23 cellular contexts compared by ENCODE assay signal in the genomic region with DNA sequence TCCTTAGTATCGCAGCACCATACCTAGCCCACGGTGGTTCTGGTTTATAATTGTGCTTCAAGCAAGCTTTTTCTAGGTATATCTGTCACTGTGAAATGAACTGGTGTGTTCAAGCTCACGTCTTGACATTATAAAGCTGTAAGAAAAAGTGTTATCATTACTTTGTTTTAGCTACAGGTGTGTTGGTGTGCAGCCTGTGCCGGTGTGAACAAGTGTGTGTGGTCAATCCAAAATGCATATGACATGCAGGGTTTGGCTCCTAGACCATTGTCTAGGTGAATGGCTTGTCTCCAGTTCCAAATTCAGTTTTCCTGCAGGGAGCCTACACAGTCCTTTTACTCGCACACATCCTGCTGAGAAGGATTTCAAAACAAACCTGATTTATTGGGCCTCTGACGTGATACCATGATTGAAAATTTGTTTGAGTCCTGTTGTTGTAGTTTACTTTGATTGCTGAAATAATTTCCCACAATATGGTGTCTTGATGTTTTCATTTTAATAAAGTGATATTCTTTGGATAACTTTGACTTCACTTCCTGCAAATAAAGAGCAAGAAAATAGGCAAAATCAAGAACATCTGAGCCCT. TPM values are rescaled to one million over a fixed set of nuclear protein-coding genes. Genes with fewer than 3 reads are reported as not detected.
DNase-seq lines count a peak whose midpoint lies in the region; ATAC-seq and TF ChIP-seq lines count a peak whose summit lies in the region.
"Had no signal": no experiment of that assay in that cellular context is flagged by ENCODE, and none has a peak within 500 bp of the region (broad histone marks: within the 10 kb centered on the region; RNA-seq: fewer than 3 reads in every experiment).

No MANE protein-coding gene starts in this region.

- H3K4me3 Mint-ChIP-seq in activated T-cell treated with anti-CD3 and anti-CD28 coated beads, Interleukin-2, amount 50 U/mL, for 72 hours, result peak overlapping the region in 1 of 2 donors; percentile 48
- H3K4me3 Mint-ChIP-seq in activated T-cell treated with anti-CD3 and anti-CD28 coated beads, Interleukin-2, amount 50 U/mL, for 4 hours, result no peak overlapping the region
- H3K4me3 Mint-ChIP-seq in activated T-helper 17 cell treated with anti-CD3 and anti-CD28 coated beads, Interleukin-2, amount 50 U/mL, for 72 hours, result peak overlapping the region; percentile 33
- peak overlapping the region in 1 of 3 experiments; percentile 5 for H3K4me3 Mint-ChIP-seq in nephron
- H3K4me3 Mint-ChIP-seq in T-helper 2 cell treated with Interferon-gamma antibody and Interleukin-4, amounts not matched to agents 5 μg/mL and 100 μg/mL, for 36 hours, result no peak overlapping the region
- H3K4me3 Mint-ChIP-seq: activated naive CD8-positive, alpha-beta T cell treated with anti-CD3 and anti-CD28 coated beads, Interleukin-2, amount 10 ng/mL, durations not matched to agents 7 days and 5 days; immature natural killer cell; memory B cell had no signal

- H3K79me2 ChIP-seq in OCI-LY7 (ENCODE audit: insufficient read depth, low read depth, low read length), result no peaks in the 10 kb centered on the region

- peaks cover 18% of the 10 kb centered on the region for H3K4me1 ChIP-seq in OCI-LY7 (ENCODE audit: insufficient read depth, low read length, poor library complexity, severe bottlenecking)

- H3K9me2 ChIP-seq in OCI-LY7 (ENCODE audit: insufficient read depth, low read length), result no peaks in the 10 kb centered on the region

- H3K36me3 Mint-ChIP-seq in activated T-cell treated with anti-CD3 and anti-CD28 coated beads, Interleukin-2, amount 50 U/mL, for 72 hours (ENCODE audit: insufficient read depth in 2 of 2), result peaks cover 5 to 7% of the 10 kb centered on the region in 2 donors
- H3K36me3 Mint-ChIP-seq in activated T-cell treated with anti-CD3 and anti-CD28 coated beads, Interleukin-2, amount 50 U/mL, for 4 hours (ENCODE audit: insufficient read depth), result peaks cover 5% of the 10 kb centered on the region
- peaks cover 26% of the 10 kb centered on the region for H3K36me3 Mint-ChIP-seq in activated T-helper 17 cell treated with anti-CD3 and anti-CD28 coated beads, Interleukin-2, amount 50 U/mL, for 72 hours (ENCODE audit: low read depth)
- H3K36me3 Mint-ChIP-seq in nephron (ENCODE audit: low read depth), result no peaks in the 10 kb centered on the region
- H3K36me3 Mint-ChIP-seq in T-helper 2 cell treated with Interferon-gamma antibody and Interleukin-4, amounts not matched to agents 5 μg/mL and 100 μg/mL, for 36 hours (ENCODE audit: low read depth), result peaks cover 5% of the 10 kb centered on the region
- H3K36me3 Mint-ChIP-seq: immature natural killer cell had no signal

- TF ChIP-seq CTCF in nephron (IDR thresholded peaks at IDR 0.05; ENCODE audit: unreplicated experiment in 3 of 3) (no peak), OCI-LY7 (conservative IDR thresholded peaks at IDR 0.05; ENCODE audit: low read length) (no peak)

- peak overlapping the region; percentile 2 for H3K27ac Mint-ChIP-seq in activated T-cell treated with anti-CD3 and anti-CD28 coated beads, Interleukin-2, amount 50 U/mL, for 72 hours
- H3K27ac Mint-ChIP-seq in activated T-helper 17 cell treated with anti-CD3 and anti-CD28 coated beads, Interleukin-2, amount 50 U/mL, for 72 hours, result no peak overlapping the region
- H3K27ac Mint-ChIP-seq in nephron, result peak overlapping the region; percentile 47 to 89 (median 87)
- no peak overlapping the region for H3K27ac Mint-ChIP-seq in T-helper 2 cell treated with Interferon-gamma antibody and Interleukin-4, amounts not matched to agents 5 μg/mL and 100 μg/mL, for 36 hours
- H3K27ac Mint-ChIP-seq: activated naive CD8-positive, alpha-beta T cell treated with anti-CD3 and anti-CD28 coated beads, Interleukin-2, amount 10 ng/mL, durations not matched to agents 7 days and 5 days; immature natural killer cell; memory B cell had no signal

- no peak overlapping the region for H3K4me2 ChIP-seq in OCI-LY7 (ENCODE audit: low read length)

- no peaks in the 10 kb centered on the region for H3K9me3 ChIP-seq in OCI-LY7 (ENCODE audit: low read length)
- H3K9me3 ChIP-seq: gastrocnemius medialis, stomach, tibial nerve had no signal

- BruUV-seq in OCI-LY7 (replicated peaks; lab: Mats Ljungman, UMichigan), result no TSS peak

- H3K27ac ChIP-seq in OCI-LY7 (ENCODE audit: low read depth, low read length, poor library complexity, severe bottlenecking), result no peak overlapping the region
- H3K27ac ChIP-seq: gastrocnemius medialis, skin epidermis, stomach, tibial nerve, VCaP had no signal

- intact Hi-C loops in OCI-LY7 (cut with micrococcal nuclease; ENCODE audit: unreplicated experiment), result no loop called here

- H2AFZ ChIP-seq in OCI-LY7 (ENCODE audit: low read length), result no peak overlapping the region

- ATAC-seq in activated T-cell treated with anti-CD3 and anti-CD28 coated beads, Interleukin-2, amount 50 U/mL, for 72 hours (replicated peaks in 1 of 2), result no peak
- ATAC-seq in activated T-cell treated with anti-CD3 and anti-CD28 coated beads, Interleukin-2, amount 50 U/mL, for 4 hours, result no peak
- ATAC-seq in activated T-helper 17 cell treated with anti-CD3 and anti-CD28 coated beads, Interleukin-2, amount 50 U/mL, for 72 hours (replicated peaks), result no peak
- no peak for ATAC-seq in HG03432 (IDR thresholded peaks at IDR 0.05; ENCODE audit: unreplicated experiment)
- ATAC-seq: gastrocnemius medialis, SK-N-SH treated with all-trans-retinoic acid at 6 μM for 48 hours had no signal

- CTCF ChIA-PET in OCI-LY7 (lab: Charles Lee; ENCODE audit: unreplicated experiment), result no interaction called here

- no peak overlapping the region for H3K4me3 ChIP-seq in OCI-LY7 (ENCODE audit: low read depth, low read length, poor library complexity, severe bottlenecking)
- H3K4me3 ChIP-seq: gastrocnemius medialis, skin epidermis, stomach, tibial nerve had no signal

- H4K20me1 ChIP-seq in OCI-LY7 (ENCODE audit: insufficient read depth, low read length), result peaks cover 6% of the 10 kb centered on the region; the same call in 1 of the 2 replicates

- DNase-seq in activated T-cell treated with anti-CD3 and anti-CD28 coated beads, Interleukin-2, amount 50 U/mL, for 72 hours, result no peak
- no peak for DNase-seq in activated T-cell treated with anti-CD3 and anti-CD28 coated beads, Interleukin-2, amount 50 U/mL, for 4 hours
- DNase-seq in T-helper 2 cell treated with Interferon-gamma antibody and Interleukin-4, amounts not matched to agents 5 μg/mL and 100 μg/mL, for 36 hours (ENCODE audit: low spot score), result no peak
- DNase-seq in OCI-LY7 (ENCODE audit: low spot score), result no peak
- DNase-seq: activated CD8-positive, alpha-beta memory T cell treated with anti-CD3 and anti-CD28 coated beads, Interleukin-2, amount 50 U/mL, for 4 hours; activated effector memory CD4-positive, alpha-beta T cell treated with anti-CD3 and anti-CD28 coated beads, Interleukin-2, amount 50 U/mL, for 16 hours; activated naive CD8-positive, alpha-beta T cell treated with anti-CD3 and anti-CD28 coated beads, Interleukin-2, amount 10 ng/mL, durations not matched to agents 7 days and 5 days; COR-L47; gastrocnemius medialis; hypothalamus; immature natural killer cell; NCI-H1930; nucleus accumbens; OCI-M1; stomach had no signal

- POLR2A ChIA-PET in OCI-LY7 (lab: Charles Lee), result interaction anchor here (1.3 kb wide), 1 partner anchor 16 kb away, joined by 10 read pairs; a partner anchor contains a TSS

- H3K36me3 ChIP-seq in OCI-LY7 (ENCODE audit: insufficient read depth, low read length), result peaks cover 9% of the 10 kb centered on the region; the same call in 1 of the 2 replicates
- H3K36me3 ChIP-seq: gastrocnemius medialis had no signal

- no peaks in the 10 kb centered on the region for H3K9me3 Mint-ChIP-seq in activated T-cell treated with anti-CD3 and anti-CD28 coated beads, Interleukin-2, amount 50 U/mL, for 72 hours
- no peaks in the 10 kb centered on the region for H3K9me3 Mint-ChIP-seq in activated T-cell treated with anti-CD3 and anti-CD28 coated beads, Interleukin-2, amount 50 U/mL, for 4 hours
- H3K9me3 Mint-ChIP-seq in activated T-helper 17 cell treated with anti-CD3 and anti-CD28 coated beads, Interleukin-2, amount 50 U/mL, for 72 hours, result no peaks in the 10 kb centered on the region
- H3K9me3 Mint-ChIP-seq in nephron, result no peaks in the 10 kb centered on the region
- H3K9me3 Mint-ChIP-seq in T-helper 2 cell treated with Interferon-gamma antibody and Interleukin-4, amounts not matched to agents 5 μg/mL and 100 μg/mL, for 36 hours, result no peaks in the 10 kb centered on the region
- H3K9me3 Mint-ChIP-seq: activated naive CD8-positive, alpha-beta T cell treated with anti-CD3 and anti-CD28 coated beads, Interleukin-2, amount 10 ng/mL, durations not matched to agents 7 days and 5 days; immature natural killer cell; memory B cell had no signal

- H3K27me3 Mint-ChIP-seq in activated T-cell treated with anti-CD3 and anti-CD28 coated beads, Interleukin-2, amount 50 U/mL, for 72 hours (ENCODE audit: low read depth), result no peaks in the 10 kb centered on the region
- no peaks in the 10 kb centered on the region for H3K27me3 Mint-ChIP-seq in activated T-cell treated with anti-CD3 and anti-CD28 coated beads, Interleukin-2, amount 50 U/mL, for 4 hours (ENCODE audit: low read depth)
- no peaks in the 10 kb centered on the region for H3K27me3 Mint-ChIP-seq in activated T-helper 17 cell treated with anti-CD3 and anti-CD28 coated beads, Interleukin-2, amount 50 U/mL, for 72 hours
- H3K27me3 Mint-ChIP-seq in nephron (ENCODE audit: low read depth), result no peaks in the 10 kb centered on the region
- no peaks in the 10 kb centered on the region for H3K27me3 Mint-ChIP-seq in T-helper 2 cell treated with Interferon-gamma antibody and Interleukin-4, amounts not matched to agents 5 μg/mL and 100 μg/mL, for 36 hours (ENCODE audit: low read depth)
- H3K27me3 Mint-ChIP-seq: activated naive CD8-positive, alpha-beta T cell treated with anti-CD3 and anti-CD28 coated beads, Interleukin-2, amount 10 ng/mL, durations not matched to agents 7 days and 5 days; memory B cell had no signal

- peaks cover 66% of the 10 kb centered on the region for H3K4me1 Mint-ChIP-seq in activated T-cell treated with anti-CD3 and anti-CD28 coated beads, Interleukin-2, amount 50 U/mL, for 72 hours (ENCODE audit: low read depth)
- peaks cover 40% of the 10 kb centered on the region for H3K4me1 Mint-ChIP-seq in activated T-cell treated with anti-CD3 and anti-CD28 coated beads, Interleukin-2, amount 50 U/mL, for 4 hours (ENCODE audit: low read depth)
- H3K4me1 Mint-ChIP-seq in activated T-helper 17 cell treated with anti-CD3 and anti-CD28 coated beads, Interleukin-2, amount 50 U/mL, for 72 hours, result peaks cover 34% of the 10 kb centered on the region
- peaks cover 50% of the 10 kb centered on the region for H3K4me1 Mint-ChIP-seq in nephron
- H3K4me1 Mint-ChIP-seq in T-helper 2 cell treated with Interferon-gamma antibody and Interleukin-4, amounts not matched to agents 5 μg/mL and 100 μg/mL, for 36 hours (ENCODE audit: low read depth), result peaks cover 39% of the 10 kb centered on the region

RNA-seq across cellular contexts. Expression of a gene that starts 3.8 kb away (rescaled TPM):
- 1 to 10 TPM; 6.7 to 7.4 TPM for total RNA-seq in activated T-cell treated with anti-CD3 and anti-CD28 coated beads, Interleukin-2, amount 50 U/mL, for 72 hours
- total RNA-seq in activated T-cell treated with anti-CD3 and anti-CD28 coated beads, Interleukin-2, amount 50 U/mL, for 4 hours, result 1 to 10 TPM; 4.9 to 5.9 (median 5.5) TPM
- 1 to 10 TPM; 7.6 to 8.4 TPM for total RNA-seq in activated T-helper 17 cell treated with anti-CD3 and anti-CD28 coated beads, Interleukin-2, amount 50 U/mL, for 72 hours
- 7.5 and 8.8 TPM in 2 replicates for total RNA-seq in OCI-LY7 (2014; rRNA removed; shearing (Covaris generic))
- total RNA-seq in OCI-LY7 (2022), result 10.1 and 10.9 TPM in 2 replicates

RNA-seq across cellular contexts. Expression of a gene that starts 16.0 kb away (rescaled TPM):
- total RNA-seq in activated T-cell treated with anti-CD3 and anti-CD28 coated beads, Interleukin-2, amount 50 U/mL, for 72 hours, result 10 to 100 TPM; 33.4 to 35.7 TPM
- 10 to 100 TPM; 28.3 to 34.3 (median 31.5) TPM for total RNA-seq in activated T-cell treated with anti-CD3 and anti-CD28 coated beads, Interleukin-2, amount 50 U/mL, for 4 hours
- total RNA-seq in activated T-helper 17 cell treated with anti-CD3 and anti-CD28 coated beads, Interleukin-2, amount 50 U/mL, for 72 hours, result 10 to 100 TPM; 11.0 to 12.1 TPM
- total RNA-seq in OCI-LY7 (2014; rRNA removed; shearing (Covaris generic)), result 20.7 and 30.5 TPM in 2 replicates
- 18.5 and 21.0 TPM in 2 replicates for total RNA-seq in OCI-LY7 (2022)

Comparison
In these comparisons a context has a peak if more than half of its experiments do, and no peak if none do; other contexts are left out.
1. H3K27ac Mint-ChIP-seq: peak in activated T-cell treated with anti-CD3 and anti-CD28 coated beads, Interleukin-2, amount 50 U/mL, for 72 hours (single experiment) and nephron (3 of 3); none in activated T-helper 17 cell treated with anti-CD3 and anti-CD28 coated beads, Interleukin-2, amount 50 U/mL, for 72 hours (single experiment) and T-helper 2 cell treated with Interferon-gamma antibody and Interleukin-4, amounts not matched to agents 5 μg/mL and 100 μg/mL, for 36 hours (single experiment).